In genomic region chr6:163335671-163336545, GRCh38 we compare ENCODE assay signal across 15 cellular contexts.
DNase-seq lines count a peak whose midpoint lies in the region; ATAC-seq, FAIRE-seq and TF ChIP-seq lines count a peak whose summit lies in the region.
"Had no signal": no experiment of that assay in that cellular context is flagged by ENCODE, and none has a peak within 500 bp of the region (broad histone marks: within the 10 kb centered on the region; RNA-seq: fewer than 3 reads in every experiment).

No MANE protein-coding gene starts in this region.

- H3K36me3 ChIP-seq in GM23248 (ENCODE audit: low read depth), result no peaks in the 10 kb centered on the region
- H3K36me3 ChIP-seq in HepG2 (replicated peaks in 1 of 2; ENCODE audit: control insufficient read depth in 1 of 2, insufficient read depth in 2 of 2, low read length in 2 of 2), result no peaks in the 10 kb centered on the region

- no peak; the same call in 2 of the 3 replicates for ATAC-seq in HepG2
- no peak for ATAC-seq in effector memory CD8-positive, alpha-beta T cell (replicated peaks)

- CTCF ChIA-PET in HepG2 (lab: Yijun Ruan, JAX; ENCODE audit: low intra/inter-chr PET ratio, low total read pairs), result no interaction called here

- H3K27me3 ChIP-seq in GM23248 (replicated peaks; ENCODE audit: insufficient read depth) (no peaks in the 10 kb centered on the region), HepG2 (ENCODE audit: control insufficient read depth in 1 of 2, insufficient read depth in 2 of 2, low read length in 2 of 2) (peaks cover 0 to 24% of the 10 kb centered on the region in 2 experiments; a peak in 2 of 5 replicates)

- H3K4me1 ChIP-seq in GM23248 (ENCODE audit: insufficient read depth), result no peaks in the 10 kb centered on the region
- no peaks in the 10 kb centered on the region for H3K4me1 ChIP-seq in HepG2 (ENCODE audit: insufficient read depth, low read length)

- no peaks in the 10 kb centered on the region for H3K36me3 Mint-ChIP-seq in endothelial cell (ENCODE audit: low read depth, unreplicated experiment)
- peaks cover 9% of the 10 kb centered on the region for H3K36me3 Mint-ChIP-seq in effector memory CD8-positive, alpha-beta T cell (ENCODE audit: insufficient read depth)
- H3K36me3 Mint-ChIP-seq: brain; natural killer cell treated with Interleukin-12 subunit alpha and Interleukin-12 subunit beta and Interleukin-15 and Interleukin-18, amount 100 ng/mL, for 72 hours had no signal

- H3K4me3 ChIP-seq in GM23248 (no peak overlapping the region), HepG2 (replicated peaks in 1 of 3; ENCODE audit: insufficient read depth in 1 of 3, low read depth in 2 of 3, low read length in 3 of 3) (no peak overlapping the region)

- H2AFZ ChIP-seq in GM23248 (no peak overlapping the region), HepG2 (ENCODE audit: low read length) (no peak overlapping the region)

- H3K4me2 ChIP-seq in GM23248 (ENCODE audit: unreplicated experiment) (no peak overlapping the region), HepG2 (ENCODE audit: low read depth, low read length) (no peak overlapping the region)

- H3K9me3 Mint-ChIP-seq in endothelial cell (ENCODE audit: unreplicated experiment), result no peaks in the 10 kb centered on the region
- H3K9me3 Mint-ChIP-seq in effector memory CD8-positive, alpha-beta T cell, result no peaks in the 10 kb centered on the region
- H3K9me3 Mint-ChIP-seq: brain; natural killer cell treated with Interleukin-12 subunit alpha and Interleukin-12 subunit beta and Interleukin-15 and Interleukin-18, amount 100 ng/mL, for 72 hours; T-helper 1 cell treated with Interleukin-12 subunit alpha and Interleukin-12 subunit beta and Interleukin-4 antibody, amounts not matched to agents 30 μg/mL and 1 μg/mL, for 36 hours had no signal

- no peak for TF ChIP-seq CTCF in endothelial cell (IDR thresholded peaks at IDR 0.05; ENCODE audit: unreplicated experiment)
- no peak for TF ChIP-seq CTCF in HepG2 (CRISPR knock-in tag; IDR thresholded peaks at IDR 0.05)

- FAIRE-seq in HepG2 (lab: Jason Lieb, UNC), result no peak

- TF ChIP-seq EP300 in HepG2 (IDR thresholded peaks at IDR 0.05; ENCODE audit: low read depth in 2 of 2, low read length in 2 of 2) (no peak), HepG2 (CRISPR knock-in tag; IDR thresholded peaks at IDR 0.05; ENCODE audit: borderline replicate concordance) (no peak)

- H3K79me2 ChIP-seq in GM23248 (ENCODE audit: insufficient read depth) (no peaks in the 10 kb centered on the region), HepG2 (ENCODE audit: insufficient read depth, low read length) (no peaks in the 10 kb centered on the region)

- no peak overlapping the region for H3K9ac ChIP-seq in GM23248
- no peak overlapping the region for H3K9ac ChIP-seq in HepG2 (ENCODE audit: insufficient read depth, low read depth, low read length)

- H3K9me3 ChIP-seq in GM23248 (ENCODE audit: low read depth) (no peaks in the 10 kb centered on the region), HepG2 (ENCODE audit: low read length) (no peaks in the 10 kb centered on the region)

- DNase-seq in GM23248, result peak; percentile 6
- peak; percentile 86 for DNase-seq in endothelial cell (ENCODE audit: low spot score)
- no peak for DNase-seq in HepG2 (ENCODE audit: low spot score)
- peak; percentile 68 for DNase-seq in smooth muscle cell of the brain vasculature (ENCODE audit: low read depth, low spot score)
- no peak for DNase-seq in erythroblast (lab: John Stamatoyannopoulos, UW)
- no peak for DNase-seq in effector memory CD8-positive, alpha-beta T cell
- DNase-seq in middle frontal gyrus (ENCODE audit: extremely low spot score, low spot score), result no peak
- DNase-seq in kidney tubule cell (ENCODE audit: low spot score), result no peak
- DNase-seq: glutamatergic neuron; NCI-H2029 treated with DMSO at 0.1 percent for 48 hours; OCI-M1; stimulated activated CD4-positive, alpha-beta T cell treated with anti-CD3 and anti-CD28 coated beads, Interleukin-4, amount 100 ng/mL, for 1 hour had no signal

- intact Hi-C loops in HepG2 (cut with micrococcal nuclease; ENCODE audit: unreplicated experiment), result no loop called here

- H3K4me1 Mint-ChIP-seq in endothelial cell (ENCODE audit: unreplicated experiment), result peaks cover 62% of the 10 kb centered on the region
- peaks cover 0 to 3% of the 10 kb centered on the region in 2 donors for H3K4me1 Mint-ChIP-seq in effector memory CD8-positive, alpha-beta T cell (ENCODE audit: low read depth in 2 of 2)

- peak overlapping the region; percentile 98 for H3K27ac Mint-ChIP-seq in endothelial cell (ENCODE audit: unreplicated experiment)
- H3K27ac Mint-ChIP-seq in effector memory CD8-positive, alpha-beta T cell, result no peak overlapping the region
- H3K27ac Mint-ChIP-seq: natural killer cell treated with Interleukin-12 subunit alpha and Interleukin-12 subunit beta and Interleukin-15 and Interleukin-18, amount 100 ng/mL, for 72 hours; T-helper 1 cell treated with Interleukin-12 subunit alpha and Interleukin-12 subunit beta and Interleukin-4 antibody, amounts not matched to agents 30 μg/mL and 1 μg/mL, for 36 hours had no signal

- WGBS in GM23248 (ENCODE audit: low coverage in 1 of 2, low lambda C conversion rate in 2 of 2, missing lambda C conversion rate in 2 of 2), 2 experiments, result 66 to 69% methylated on average over 29 of the region's 29 CpGs
- WGBS in HepG2 (ENCODE audit: low lambda C conversion rate), result 64% methylated on average over 26 of the region's 29 CpGs

- TF ChIP-seq POLR2A in HepG2 (IDR thresholded peaks at IDR 0.05; ENCODE audit: insufficient read depth in 1 of 2, low read depth in 2 of 2, low read length in 2 of 2), result no peak
- no peak for TF ChIP-seq POLR2A in erythroblast (IDR thresholded peaks at IDR 0.05; ENCODE audit: low read length)

- no TSS peak for BruUV-seq in HepG2 (replicated peaks; lab: Mats Ljungman, UMichigan)

- no peaks in the 10 kb centered on the region for H3F3A ChIP-seq in GM23248 (ENCODE audit: insufficient read depth)

- TF ChIP-seq RAD21 in HepG2 (CRISPR knock-in tag; IDR thresholded peaks at IDR 0.05), result no peak

- peak overlapping the region; percentile 62 for H3K4me3 Mint-ChIP-seq in endothelial cell (ENCODE audit: unreplicated experiment)
- no peak overlapping the region for H3K4me3 Mint-ChIP-seq in effector memory CD8-positive, alpha-beta T cell
- H3K4me3 Mint-ChIP-seq: natural killer cell treated with Interleukin-12 subunit alpha and Interleukin-12 subunit beta and Interleukin-15 and Interleukin-18, amount 100 ng/mL, for 72 hours; T-helper 1 cell treated with Interleukin-12 subunit alpha and Interleukin-12 subunit beta and Interleukin-4 antibody, amounts not matched to agents 30 μg/mL and 1 μg/mL, for 36 hours had no signal

- H4K20me1 ChIP-seq in GM23248 (ENCODE audit: insufficient read depth), result no peaks in the 10 kb centered on the region
- no peaks in the 10 kb centered on the region for H4K20me1 ChIP-seq in HepG2 (ENCODE audit: insufficient read depth, low read length)

- H3K27me3 Mint-ChIP-seq in endothelial cell (ENCODE audit: unreplicated experiment), result peaks cover 10% of the 10 kb centered on the region
- peaks cover 34 to 59% of the 10 kb centered on the region in 2 donors for H3K27me3 Mint-ChIP-seq in effector memory CD8-positive, alpha-beta T cell

- no peaks in the 10 kb centered on the region for H3K9me2 ChIP-seq in GM23248 (ENCODE audit: insufficient read depth)

- H3K27ac ChIP-seq in GM23248 (no peak overlapping the region), HepG2 (ENCODE audit: extremely low read length, insufficient read depth, low read length) (no peak overlapping the region)

- in situ Hi-C loops in GM23248 (cut with MboI), result no loop called here
- in situ Hi-C loops in HepG2 (cut with HindIII; ENCODE audit: extremely low pct_ligation_motif_present, low pct_unique_long_range_greater_than_20kb), result no loop called here

- POLR2A ChIA-PET in HepG2 (lab: Yijun Ruan, JAX), result no interaction called here

TF ChIP-seq in HepG2, 621 proteins besides CTCF, POLR2A, EP300 and RAD21:
- no peak for TF ChIP-seq ZBTB34 (CRISPR knock-in tag; IDR thresholded peaks at IDR 0.05)
- TF ChIP-seq FOXO4 (CRISPR knock-in tag; conservative IDR thresholded peaks at IDR 0.05), result 0 out of 2 replicates have a peak, but pooled peaks have one; percentile 26
- TF ChIP-seq GABPA (IDR thresholded peaks at IDR 0.05; ENCODE audit: low read depth, low read length), result no peak
- no peak for TF ChIP-seq GABPA (CRISPR knock-in tag; IDR thresholded peaks at IDR 0.05; ENCODE audit: low read depth)

Comparison
In these comparisons a context has a peak if more than half of its experiments do, and no peak if none do; other contexts are left out.
1. DNase-seq: peak in GM23248 (single experiment), endothelial cell (single experiment) and smooth muscle cell of the brain vasculature (single experiment); none in HepG2 (single experiment), erythroblast (0 of 2), effector memory CD8-positive, alpha-beta T cell (0 of 3), middle frontal gyrus (single experiment) and kidney tubule cell (single experiment).